Comparison of ENCODE assay signal across 1 cellular context in the genomic region with DNA sequence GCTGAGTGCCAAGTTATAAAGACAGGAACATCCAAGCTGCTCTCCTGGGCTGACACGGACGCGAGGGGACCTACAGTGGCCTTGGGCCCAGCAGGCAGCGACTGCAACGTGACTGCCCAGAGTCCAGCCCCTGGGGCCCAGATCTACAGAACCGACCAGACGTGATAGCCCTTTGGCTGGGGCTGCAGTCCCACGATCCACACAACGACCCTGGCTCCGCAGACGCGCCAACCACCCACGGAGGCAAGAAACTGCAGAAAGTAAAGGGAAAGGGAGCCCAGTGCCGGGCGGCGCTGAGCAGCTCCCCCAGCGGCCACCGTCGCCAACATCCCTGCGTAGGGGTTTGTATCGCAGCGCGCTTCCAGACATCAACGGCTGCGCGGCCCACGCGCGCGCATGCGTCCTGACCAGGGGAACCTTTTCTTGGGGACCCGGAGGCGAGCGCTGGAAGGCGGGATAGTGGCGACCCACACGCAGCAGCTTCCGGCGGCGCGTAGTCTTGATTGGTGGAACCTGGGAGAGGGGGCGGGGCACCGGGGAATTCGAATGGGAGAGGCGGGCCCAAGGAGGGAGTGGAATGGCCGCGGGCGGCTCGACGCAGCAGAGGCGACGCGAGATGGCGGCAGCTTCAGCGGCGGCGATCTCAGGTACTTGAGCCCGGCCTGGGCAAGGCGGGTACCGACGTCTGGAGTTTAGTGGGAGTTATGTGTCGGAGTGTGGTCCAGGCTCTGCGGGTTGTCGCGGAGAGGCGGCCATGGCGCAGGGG.
TF ChIP-seq lines count a peak whose summit lies in the region.

KIF22 (plus strand) TSS at position 569 of the 766 bp plus-strand sequence; CDS start at position 578, 9 bp downstream.

TF ChIP-seq in WTC11, 78 proteins besides CTCF, POLR2A, EP300 and RAD21 (continued from another document):
- TF ChIP-seq, protein P1, sequence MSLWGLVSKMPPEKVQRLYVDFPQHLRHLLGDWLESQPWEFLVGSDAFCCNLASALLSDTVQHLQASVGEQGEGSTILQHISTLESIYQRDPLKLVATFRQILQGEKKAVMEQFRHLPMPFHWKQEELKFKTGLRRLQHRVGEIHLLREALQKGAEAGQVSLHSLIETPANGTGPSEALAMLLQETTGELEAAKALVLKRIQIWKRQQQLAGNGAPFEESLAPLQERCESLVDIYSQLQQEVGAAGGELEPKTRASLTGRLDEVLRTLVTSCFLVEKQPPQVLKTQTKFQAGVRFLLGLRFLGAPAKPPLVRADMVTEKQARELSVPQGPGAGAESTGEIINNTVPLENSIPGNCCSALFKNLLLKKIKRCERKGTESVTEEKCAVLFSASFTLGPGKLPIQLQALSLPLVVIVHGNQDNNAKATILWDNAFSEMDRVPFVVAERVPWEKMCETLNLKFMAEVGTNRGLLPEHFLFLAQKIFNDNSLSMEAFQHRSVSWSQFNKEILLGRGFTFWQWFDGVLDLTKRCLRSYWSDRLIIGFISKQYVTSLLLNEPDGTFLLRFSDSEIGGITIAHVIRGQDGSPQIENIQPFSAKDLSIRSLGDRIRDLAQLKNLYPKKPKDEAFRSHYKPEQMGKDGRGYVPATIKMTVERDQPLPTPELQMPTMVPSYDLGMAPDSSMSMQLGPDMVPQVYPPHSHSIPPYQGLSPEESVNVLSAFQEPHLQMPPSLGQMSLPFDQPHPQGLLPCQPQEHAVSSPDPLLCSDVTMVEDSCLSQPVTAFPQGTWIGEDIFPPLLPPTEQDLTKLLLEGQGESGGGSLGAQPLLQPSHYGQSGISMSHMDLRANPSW (CRISPR knock-in tag; conservative IDR thresholded peaks at IDR 0.05; ENCODE audit: low read depth): no peak
- TF ChIP-seq SOX15 (CRISPR knock-in tag; IDR thresholded peaks at IDR 0.05) (no peak), NFYB (CRISPR knock-in tag; conservative IDR thresholded peaks at IDR 0.05; ENCODE audit: low read depth) (peak; percentile 92)
